5 cellular contexts compared by ENCODE assay signal in the genomic region with DNA sequence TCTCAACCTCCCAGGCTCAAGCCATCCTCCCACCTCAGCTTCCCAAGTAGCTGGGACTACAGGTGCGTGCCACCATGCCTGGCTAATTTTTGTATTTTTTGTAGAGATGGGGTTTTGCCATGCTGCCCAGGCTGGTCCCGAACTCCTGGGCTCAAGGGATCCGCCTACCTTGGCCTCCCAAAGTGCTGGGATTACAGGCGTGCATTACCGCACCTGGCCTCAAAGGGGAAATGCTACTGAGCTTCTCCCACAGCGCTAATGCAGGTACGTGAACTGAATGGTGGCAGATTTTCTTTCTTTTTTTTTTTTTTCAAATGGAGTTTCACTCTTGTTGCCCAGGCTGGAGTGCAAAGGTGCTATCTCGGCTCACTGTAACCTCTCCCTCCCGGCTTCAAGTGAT. TPM values are rescaled to one million over a fixed set of nuclear protein-coding genes. Genes with fewer than 3 reads are reported as not detected.
"Had no signal": no experiment of that assay in that cellular context is flagged by ENCODE, and none has a peak within 500 bp of the region (broad histone marks: within the 10 kb centered on the region; RNA-seq: fewer than 3 reads in every experiment).

No MANE protein-coding gene starts in this region.

RNA-seq across cellular contexts. Expression of a gene that starts 8.4 kb away (rescaled TPM):
- total RNA-seq: activated CD8-positive, alpha-beta memory T cell treated with anti-CD3 and anti-CD28 coated beads, Interleukin-2, amount 10 ng/mL, durations not matched to agents 7 days and 5 days had no signal

RNA-seq across cellular contexts. Expression of a gene that starts 51.7 kb away (rescaled TPM):
- total RNA-seq: activated CD4-positive, alpha-beta memory T cell treated with anti-CD3 and anti-CD28 coated beads, Interleukin-2, amount 10 ng/mL, durations not matched to agents 7 days and 5 days; activated CD8-positive, alpha-beta memory T cell treated with anti-CD3 and anti-CD28 coated beads, Interleukin-2, amount 10 ng/mL, durations not matched to agents 7 days and 5 days; bronchial epithelial cell; RPMI7951; T-helper 17 cell had no signal
